ENCODE assay signal across 16 cellular contexts in the genomic region with DNA sequence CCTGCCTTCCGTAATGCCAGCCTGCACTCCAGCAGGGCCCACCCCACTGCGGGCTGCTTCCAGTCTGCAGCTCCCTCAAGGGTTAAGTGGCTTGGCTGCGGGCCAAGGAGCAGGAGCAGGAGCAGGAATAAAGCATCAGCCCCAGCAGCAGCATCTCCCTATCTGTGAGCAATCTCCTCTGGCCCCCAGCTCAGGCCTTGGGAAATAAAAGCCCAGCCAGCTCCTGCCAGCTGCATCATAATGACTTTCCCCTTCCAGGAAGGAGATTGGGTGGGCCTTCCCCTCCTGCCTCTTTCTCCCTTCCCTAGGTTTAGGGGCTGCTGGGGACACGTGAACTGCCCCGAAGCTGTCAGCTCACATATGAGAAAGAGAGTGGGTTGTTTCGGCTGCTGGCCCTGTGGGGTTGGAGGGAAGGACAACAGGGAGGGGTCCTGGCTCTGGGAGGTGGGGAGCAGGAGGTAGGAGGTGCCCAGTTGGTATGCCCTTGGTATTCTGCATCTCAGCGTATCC.
A peak's percentile ranks its signal among the peaks of the same experiment; 100 is the strongest.
DNase-seq lines count a peak whose midpoint lies in the region; ATAC-seq and TF ChIP-seq lines count a peak whose summit lies in the region.
"Had no signal": no experiment of that assay in that cellular context is flagged by ENCODE, and none has a peak within 500 bp of the region (broad histone marks: within the 10 kb centered on the region; RNA-seq: fewer than 3 reads in every experiment).

No MANE protein-coding gene starts in this region.

- H3K36me3 ChIP-seq in BLaER1 (no peaks in the 10 kb centered on the region), RWPE2 (ENCODE audit: low read depth) (no peaks in the 10 kb centered on the region)

- H3K9me3 ChIP-seq in BLaER1: peaks cover 16% of the 10 kb centered on the region
- H3K9me3 ChIP-seq in RWPE2 (ENCODE audit: severe bottlenecking): no peaks in the 10 kb centered on the region

- H3K4me1 ChIP-seq in BLaER1: peaks cover 17% of the 10 kb centered on the region
- no peaks in the 10 kb centered on the region for H3K4me1 ChIP-seq in RWPE2 (ENCODE audit: insufficient read depth, poor library complexity, severe bottlenecking)
- H3K4me1 ChIP-seq: psoas muscle had no signal

- TF ChIP-seq CTCF in RWPE2 (IDR thresholded peaks at IDR 0.05; ENCODE audit: poor library complexity, severe bottlenecking): no peak

- H3K27me3 ChIP-seq in BLaER1 (no peaks in the 10 kb centered on the region), RWPE2 (ENCODE audit: insufficient read depth, poor library complexity, severe bottlenecking) (no peaks in the 10 kb centered on the region)

- H4K20me1 ChIP-seq in BLaER1: no peaks in the 10 kb centered on the region

- H3K27ac ChIP-seq in BLaER1 (no peak overlapping the region), RWPE2 (ENCODE audit: poor library complexity, severe bottlenecking) (no peak overlapping the region)
- H3K27ac ChIP-seq: C4-2B, dorsolateral prefrontal cortex, psoas muscle had no signal

- DNase-seq in ELF-1 (ENCODE audit: low read depth, low spot score): peak; percentile 42
- DNase-seq in RWPE2 (ENCODE audit: low spot score): peak; percentile 23
- peak; percentile 55 for DNase-seq in islet precursor cell
- no peak for DNase-seq in hypothalamus (lab: John Stamatoyannopoulos, UW)
- DNase-seq: activated CD4-positive, CD25-positive, alpha-beta regulatory T cell treated with anti-CD3 and anti-CD28 coated beads, Interleukin-2, amount 50 U/mL, for 72 hours; activated naive CD4-positive, alpha-beta T cell treated with Interleukin-2 at 50 U/mL for 16 hours; hippocampal formation; left ventricle myocardium superior; T-helper 2 cell had no signal

- H3K4me3 ChIP-seq in BLaER1 (no peak overlapping the region), RWPE2 (ENCODE audit: severe bottlenecking) (no peak overlapping the region)
- H3K4me3 ChIP-seq: dorsolateral prefrontal cortex, psoas muscle had no signal

- H3K9ac ChIP-seq in BLaER1: no peak overlapping the region

- no peak for ATAC-seq in RWPE2 (ENCODE audit: low read depth)
- ATAC-seq in HG02973 (IDR thresholded peaks at IDR 0.05; ENCODE audit: unreplicated experiment): no peak
- no peak for ATAC-seq in HG02759 (IDR thresholded peaks at IDR 0.05; ENCODE audit: unreplicated experiment)
- ATAC-seq in HG02571 (IDR thresholded peaks at IDR 0.05; ENCODE audit: unreplicated experiment): no peak
- ATAC-seq: left ventricle myocardium superior, psoas muscle had no signal

- peak overlapping the region; percentile 37 for H3K4me2 ChIP-seq in BLaER1

Comparison
In these comparisons a context has a peak if more than half of its experiments do, and no peak if none do; other contexts are left out.
1. DNase-seq: peak in ELF-1 (single experiment), RWPE2 (single experiment) and islet precursor cell (single experiment); none in hypothalamus (0 of 51).